Comparison of ENCODE assay signal across 21 cellular contexts in genomic region chr17:81092518-81093095, GRCh38. TPM values are rescaled to one million over a fixed set of nuclear protein-coding genes. Genes with fewer than 3 reads are reported as not detected.
DNase-seq lines count a peak whose midpoint lies in the region; ATAC-seq and TF ChIP-seq lines count a peak whose summit lies in the region.
"Had no signal": no experiment of that assay in that cellular context is flagged by ENCODE, and none has a peak within 500 bp of the region (broad histone marks: within the 10 kb centered on the region; RNA-seq: fewer than 3 reads in every experiment).

No MANE protein-coding gene starts in this region.

- CTCF ChIA-PET in IMR-90 (lab: Yijun Ruan, JAX), result no interaction called here
- CTCF ChIA-PET in PC-9 (lab: Charles Lee), result no interaction called here

- in situ Hi-C loops in IMR-90 (cut with MboI; ENCODE audit: low sequenced_read_pairs), result no loop called here
- in situ Hi-C loops in GM13977 (cut with MboI; ENCODE audit: low pct_unique_long_range_greater_than_20kb, low sequenced_read_pairs, unreplicated experiment), result no loop called here

- peaks cover 31% of the 10 kb centered on the region for H3K4me1 ChIP-seq in IMR-90 (ENCODE audit: control insufficient read depth, insufficient read depth, low read length)
- H3K4me1 ChIP-seq in foreskin keratinocyte, result peaks cover 24% of the 10 kb centered on the region
- H3K4me1 ChIP-seq in stomach, result peaks cover 47 to 81% (median 71%) of the 10 kb centered on the region in 4 donors
- peaks cover 48% of the 10 kb centered on the region for H3K4me1 ChIP-seq in PC-9 (replicated peaks; ENCODE audit: insufficient read depth)

- H3K4me3 ChIP-seq in IMR-90 (ENCODE audit: insufficient read depth, low read depth, low read length) (no peak overlapping the region), stomach (no peak overlapping the region), PC-9 (no peak overlapping the region)
- H3K4me3 ChIP-seq: breast epithelium, coronary artery, smooth muscle cell, testis had no signal

- H4K20me1 ChIP-seq in IMR-90 (ENCODE audit: insufficient read depth, low read length) (peaks cover 9% of the 10 kb centered on the region), PC-9 (ENCODE audit: insufficient read depth) (no peaks in the 10 kb centered on the region)

- peaks cover 10% of the 10 kb centered on the region; the same call in 1 of the 2 replicates for H3K9me1 ChIP-seq in IMR-90 (ENCODE audit: insufficient read depth, low read length)

- H2BK120ac ChIP-seq in IMR-90 (ENCODE audit: low read depth, low read length), result no peak overlapping the region

- H3K79me1 ChIP-seq in IMR-90 (ENCODE audit: low read depth in 1 of 2, low read length in 2 of 2), result peaks cover 0 to 10% of the 10 kb centered on the region in 2 experiments; a peak in 1 of 4 replicates

- no peak overlapping the region for H3K56ac ChIP-seq in IMR-90 (ENCODE audit: extremely low read depth, insufficient read depth, low read length)

- ATAC-seq in IMR-90 (ENCODE audit: low read depth) (no peak), foreskin keratinocyte (no peak), GM21367 (IDR thresholded peaks at IDR 0.05; ENCODE audit: unreplicated experiment) (no peak)
- ATAC-seq: activated CD8-positive, alpha-beta T cell treated with anti-CD3 and anti-CD28 coated beads, Interleukin-2, amount 10 ng/mL, durations not matched to agents 7 days and 5 days; left lobe of liver; stimulated activated memory B cell treated with anti-CD40 and anti-IgM and Interleukin-4, amounts not matched to agents 10 μg/mL and 1 μg/mL and 100 μg/mL, for 72 hours had no signal

- H3K79me2 ChIP-seq in PC-9 (ENCODE audit: low read depth), result no peaks in the 10 kb centered on the region

- POLR2A ChIA-PET in IMR-90 (lab: Charles Lee; ENCODE audit: unreplicated experiment), result no interaction called here
- POLR2A ChIA-PET in PC-9 (lab: Charles Lee; ENCODE audit: unreplicated experiment), result interaction anchor here (1.0 kb wide), 1 partner anchor 55 kb away, joined by 10 read pairs; no protein-coding TSS in a partner anchor

- H2AK9ac ChIP-seq in IMR-90 (replicated peaks; ENCODE audit: low read depth, low read length, poor library complexity), result peak overlapping the region; percentile 53

- no peak for DNase-seq in IMR-90
- DNase-seq in foreskin keratinocyte, result peak in 1 of 2 donors; percentile 36
- DNase-seq in stomach, result peak; percentile 47
- DNase-seq in PC-9, result no peak
- DNase-seq in germinal center (ENCODE audit: low spot score), result no peak
- DNase-seq in GM13977 (ENCODE audit: low spot score), result no peak
- DNase-seq: activated CD8-positive, alpha-beta T cell treated with anti-CD3 and anti-CD28 coated beads, Interleukin-2, amount 10 ng/mL, durations not matched to agents 7 days and 5 days; activated T-cell treated with anti-CD3 and anti-CD28 coated beads, Interleukin-2, amount 50 U/mL, for 1 hour; DMS 273 treated with DMSO at 0.1 percent for 48 hours; naive B cell; NCI-H2029 treated with DMSO at 0.1 percent for 48 hours; NCI-H82; stimulated activated CD4-positive, alpha-beta T cell treated with anti-CD3 and anti-CD28 coated beads, Interleukin-4, amount 100 ng/mL, for 1 hour; testis had no signal

- dilution Hi-C loops in IMR-90 (cut with HindIII; ENCODE audit: low sequenced_read_pairs, unreplicated experiment), result no loop called here

- no TSS peak for BruUV-seq in IMR-90 (replicated peaks; lab: Mats Ljungman, UMichigan)
- no TSS peak for BruUV-seq in PC-9 (replicated peaks; lab: Mats Ljungman, UMichigan)

- H3K4me3 Mint-ChIP-seq in brain, result peak overlapping the region in 2 of 5 experiments; percentile 4 to 13
- H3K4me3 Mint-ChIP-seq: activated CD8-positive, alpha-beta T cell treated with anti-CD3 and anti-CD28 coated beads, Interleukin-2, amount 10 ng/mL, durations not matched to agents 7 days and 5 days; naive B cell; stimulated activated memory B cell treated with anti-CD40 and anti-IgM and Interleukin-4, amounts not matched to agents 10 μg/mL and 1 μg/mL and 100 μg/mL, for 72 hours had no signal

- H3K36me3 ChIP-seq in IMR-90 (ENCODE audit: control insufficient read depth, insufficient read depth, low read length), result peaks cover 4% of the 10 kb centered on the region; the same call in 1 of the 2 replicates
- peaks cover 16 to 31% (median 19%) of the 10 kb centered on the region in 4 donors for H3K36me3 ChIP-seq in stomach
- no peaks in the 10 kb centered on the region for H3K36me3 ChIP-seq in PC-9 (ENCODE audit: low read depth)
- H3K36me3 ChIP-seq: breast epithelium had no signal

- no peak overlapping the region for H2BK20ac ChIP-seq in IMR-90 (ENCODE audit: low read depth, low read length)

- H3K27me3 ChIP-seq in IMR-90 (ENCODE audit: control insufficient read depth, insufficient read depth, low read length) (no peaks in the 10 kb centered on the region), foreskin keratinocyte (no peaks in the 10 kb centered on the region), stomach (no peaks in the 10 kb centered on the region), PC-9 (ENCODE audit: insufficient read depth, low read depth) (no peaks in the 10 kb centered on the region)
- H3K27me3 ChIP-seq: breast epithelium, testis had no signal

- H3K27ac Mint-ChIP-seq in brain, result peak overlapping the region; percentile 81 to 97 (median 87)
- H3K27ac Mint-ChIP-seq: activated CD8-positive, alpha-beta T cell treated with anti-CD3 and anti-CD28 coated beads, Interleukin-2, amount 10 ng/mL, durations not matched to agents 7 days and 5 days; naive B cell; stimulated activated memory B cell treated with anti-CD40 and anti-IgM and Interleukin-4, amounts not matched to agents 10 μg/mL and 1 μg/mL and 100 μg/mL, for 72 hours had no signal

- TF ChIP-seq CTCF in IMR-90 (conservative IDR thresholded peaks at IDR 0.05; ENCODE audit: low read depth, low read length), result no peak
- no peak for TF ChIP-seq CTCF in brain (conservative IDR thresholded peaks at IDR 0.05)
- no peak for TF ChIP-seq CTCF in foreskin keratinocyte (conservative IDR thresholded peaks at IDR 0.05)
- TF ChIP-seq CTCF in stomach (IDR thresholded peaks at IDR 0.05), result no peak
- no peak for TF ChIP-seq CTCF in PC-9 (conservative IDR thresholded peaks at IDR 0.05)
- TF ChIP-seq CTCF in GM13977 (IDR thresholded peaks at IDR 0.05; ENCODE audit: extremely low read depth, insufficient read depth, missing control alignments), result no peak

- TF ChIP-seq EP300 in stomach (IDR thresholded peaks at IDR 0.05), result no peak

- H3F3A ChIP-seq in PC-9 (ENCODE audit: insufficient read depth, low read depth), result peaks cover 18% of the 10 kb centered on the region

- peak overlapping the region; percentile 28; the same call in 1 of the 2 replicates for H2AK5ac ChIP-seq in IMR-90 (ENCODE audit: low read depth, low read length)

- H3K36me3 Mint-ChIP-seq in brain, result peaks cover 4% of the 10 kb centered on the region
- H3K36me3 Mint-ChIP-seq: naive B cell; stimulated activated memory B cell treated with anti-CD40 and anti-IgM and Interleukin-4, amounts not matched to agents 10 μg/mL and 1 μg/mL and 100 μg/mL, for 72 hours had no signal

- no peak overlapping the region for H4K8ac ChIP-seq in IMR-90 (ENCODE audit: low read depth in 2 of 2, low read length in 2 of 2)

- no peak overlapping the region for H3K18ac ChIP-seq in IMR-90 (ENCODE audit: low read depth, low read length)

- H3K4me2 ChIP-seq in IMR-90 (ENCODE audit: low read depth, low read length), result no peak overlapping the region
- no peak overlapping the region for H3K4me2 ChIP-seq in PC-9
- H3K4me2 ChIP-seq: smooth muscle cell had no signal

- peaks cover 65% of the 10 kb centered on the region for H3K4me1 Mint-ChIP-seq in brain

- H3K27me3 Mint-ChIP-seq in brain, result no peaks in the 10 kb centered on the region

- H3K14ac ChIP-seq in IMR-90 (replicated peaks; ENCODE audit: low read depth, low read length), result no peak overlapping the region

- no peak overlapping the region for H3K23ac ChIP-seq in IMR-90 (ENCODE audit: low read depth, low read length)

- H3K9me3 ChIP-seq in IMR-90 (ENCODE audit: control insufficient read depth, insufficient read depth, low read length), result no peaks in the 10 kb centered on the region
- H3K9me3 ChIP-seq in stomach, result no peaks in the 10 kb centered on the region
- no peaks in the 10 kb centered on the region for H3K9me3 ChIP-seq in PC-9 (ENCODE audit: insufficient read depth, low read depth)
- H3K9me3 ChIP-seq: breast epithelium, testis had no signal

- H2BK15ac ChIP-seq in IMR-90 (ENCODE audit: low read depth, low read length), result no peak overlapping the region

- intact Hi-C loops in IMR-90 (cut with micrococcal nuclease), result no loop called here
- intact Hi-C loops in stomach (cut with DNase I; ENCODE audit: low total_unique reads), result no loop called here
- intact Hi-C loops in PC-9 (cut with micrococcal nuclease; ENCODE audit: unreplicated experiment), result no loop called here

- TF ChIP-seq RAD21 in IMR-90 (IDR thresholded peaks at IDR 0.05; ENCODE audit: low read length), result no peak

- WGBS in IMR-90 (ENCODE audit: extremely low coverage in 2 of 2, insufficient read length in 1 of 2), 2 experiments, result 89% methylated on average over 17 of the region's 24 CpGs; no CpG with 5 or more reads in 1 of the 2 experiments
- 42 to 89% (median 64%) methylated on average over 10 to 24 of the region's 24 CpGs for WGBS in stomach, 5 donors

- no peak overlapping the region for H4K5ac ChIP-seq in IMR-90 (ENCODE audit: low read depth, low read length)

- no peaks in the 10 kb centered on the region for H3K9me3 Mint-ChIP-seq in brain
- H3K9me3 Mint-ChIP-seq: naive B cell; stimulated activated memory B cell treated with anti-CD40 and anti-IgM and Interleukin-4, amounts not matched to agents 10 μg/mL and 1 μg/mL and 100 μg/mL, for 72 hours had no signal

- no peak overlapping the region for H3K4ac ChIP-seq in IMR-90 (ENCODE audit: low read depth, low read length)

- H3K9ac ChIP-seq in IMR-90 (ENCODE audit: low read depth, low read length), result no peak overlapping the region

- TF ChIP-seq POLR2A in IMR-90 (IDR thresholded peaks at IDR 0.05; ENCODE audit: low read depth, low read length), result no peak
- no peak for TF ChIP-seq POLR2A in stomach (IDR thresholded peaks at IDR 0.05)

- H2AFZ ChIP-seq in IMR-90 (replicated peaks; ENCODE audit: low read length, poor library complexity) (no peak overlapping the region), PC-9 (no peak overlapping the region)

- no peak overlapping the region for H4K91ac ChIP-seq in IMR-90 (ENCODE audit: insufficient read depth, low read depth, low read length)

- no peaks in the 10 kb centered on the region for H3K9me2 ChIP-seq in PC-9 (ENCODE audit: insufficient read depth)

- H3K27ac ChIP-seq in IMR-90 (ENCODE audit: insufficient read depth, low read length) (no peak overlapping the region), foreskin keratinocyte (peak overlapping the region; percentile 87), stomach (peak overlapping the region in 2 of 5 donors; percentile 79 to 80), PC-9 (no peak overlapping the region)
- H3K27ac ChIP-seq: testis had no signal

- no peak overlapping the region for H2BK5ac ChIP-seq in IMR-90 (ENCODE audit: low read depth, low read length, poor library complexity, severe bottlenecking)

RNA-seq across cellular contexts. Expression of gene BAIAP2, which starts 57.7 kb away (rescaled TPM):
- 18.3 and 22.8 TPM in 2 replicates for total RNA-seq in IMR-90 (2012; rRNA removed)
- polyA plus RNA-seq in IMR-90 (2012; rRNA removed), result 32.6 and 36.1 TPM in 2 replicates
- 27.3 and 38.0 TPM in 2 replicates for polyA plus RNA-seq in IMR-90 (2012; cell fraction: cytosol; rRNA removed)
- 37.9 and 82.6 TPM in 2 replicates for polyA plus RNA-seq in IMR-90 (2012; cell fraction: nucleus; rRNA removed; ENCODE audit: low replicate concordance)
- 87.8 TPM for polyA plus RNA-seq in brain (ENCODE audit: insufficient read depth, low read depth, low replicate concordance)
- 104 and 106 TPM in 2 replicates for total RNA-seq in foreskin keratinocyte
- polyA plus RNA-seq in foreskin keratinocyte, result 117 and 118 TPM in 2 replicates
- total RNA-seq in stomach, result 100 to 1,000 TPM in 2 of 5 donors, 10 to 100 TPM in 3; 21.1 to 263 (median 96.9) TPM
- 10 to 100 TPM; 37.5 to 66.1 (median 46.6) TPM for polyA plus RNA-seq in stomach
- total RNA-seq in PC-9 (2021), result 109 and 125 TPM in 2 replicates
